Comparison of ENCODE assay signal across 8 cellular contexts in genomic region chr6:149863846-149864577, GRCh38. TPM values are rescaled to one million over a fixed set of nuclear protein-coding genes. Genes with fewer than 3 reads are reported as not detected.
DNase-seq lines count a peak whose midpoint lies in the region; ATAC-seq and TF ChIP-seq lines count a peak whose summit lies in the region.

A gene with protein sequence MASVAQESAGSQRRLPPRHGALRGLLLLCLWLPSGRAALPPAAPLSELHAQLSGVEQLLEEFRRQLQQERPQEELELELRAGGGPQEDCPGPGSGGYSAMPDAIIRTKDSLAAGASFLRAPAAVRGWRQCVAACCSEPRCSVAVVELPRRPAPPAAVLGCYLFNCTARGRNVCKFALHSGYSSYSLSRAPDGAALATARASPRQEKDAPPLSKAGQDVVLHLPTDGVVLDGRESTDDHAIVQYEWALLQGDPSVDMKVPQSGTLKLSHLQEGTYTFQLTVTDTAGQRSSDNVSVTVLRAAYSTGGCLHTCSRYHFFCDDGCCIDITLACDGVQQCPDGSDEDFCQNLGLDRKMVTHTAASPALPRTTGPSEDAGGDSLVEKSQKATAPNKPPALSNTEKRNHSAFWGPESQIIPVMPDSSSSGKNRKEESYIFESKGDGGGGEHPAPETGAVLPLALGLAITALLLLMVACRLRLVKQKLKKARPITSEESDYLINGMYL (minus strand): TSS chr6:149864359. CDS start chr6:149864020, 339 bp downstream.

- intact Hi-C loops in spleen (cut with DNase I; ENCODE audit: low total_unique reads): no loop called here

- peak within 1 kb of the TSS; percentile 31 to 88 (median 86) for H3K27ac ChIP-seq in spleen

- WGBS in spleen, 5 donors: 0 to 1% (median 0%) methylated on average over 24 to 95 of the region's 95 CpGs

- peaks cover 0 to 36% (median 0%) of the 10 kb centered on the region in 7 donors for H3K27me3 ChIP-seq in spleen (replicated peaks in 1 of 7)

- H3K4me1 ChIP-seq in spleen: peaks cover 8 to 35% (median 22%) of the 10 kb centered on the region in 6 donors

- DNase-seq in A172 (ENCODE audit: low spot score) (peak; percentile 61), NCI-H2196 (lab: John Stamatoyannopoulos, UW; ENCODE audit: unreplicated experiment) (peak; percentile 88), inferior parietal cortex (ENCODE audit: extremely low spot score) (peak; percentile 72), spleen (peak; percentile 95)
- DNase-seq in activated CD4-positive, CD25-positive, alpha-beta regulatory T cell treated with anti-CD3 and anti-CD28 coated beads, Interleukin-2, amount 50 U/mL, for 16 hours (ENCODE audit: low read depth, low spot score): peak; percentile 50
- peak; percentile 83 for DNase-seq in central memory CD4-positive, alpha-beta T cell

- H3K4me3 ChIP-seq in spleen: peak within 1 kb of the TSS; percentile 44 to 94 (median 76)

- ATAC-seq in GM18861 (IDR thresholded peaks at IDR 0.05; ENCODE audit: unreplicated experiment) (peak; percentile 79), HG03108 (IDR thresholded peaks at IDR 0.05; ENCODE audit: unreplicated experiment) (peak; percentile 77)

- TF ChIP-seq CTCF in spleen (IDR thresholded peaks at IDR 0.05 in 8 of 11, conservative IDR thresholded peaks at IDR 0.05 in 3 of 11): no peak

- H3K9me3 ChIP-seq in spleen: no peaks in the 10 kb centered on the region

- no peak for TF ChIP-seq POLR2A in spleen (IDR thresholded peaks at IDR 0.05)

- H3K36me3 ChIP-seq in spleen: no peaks in the 10 kb centered on the region

RNA-seq across cellular contexts. Expression of the gene that starts here (rescaled TPM):
- 43.4 and 43.9 TPM in 2 replicates for total RNA-seq in A172 (2014; rRNA removed; shearing (Covaris generic))
- 10 to 100 TPM in 3 of 7 donors, 1 to 10 TPM in 4; 5.3 to 15.0 (median 9.9) TPM for total RNA-seq in spleen
- polyA plus RNA-seq in spleen: 1 to 10 TPM in 2 of 3 donors, under 1 TPM in 1; 0.65 to 2.6 (median 2.0) TPM

Comparison
In these comparisons a context has a peak if more than half of its experiments do, and no peak if none do; other contexts are left out.
1. Peak in every context shown above with its lines: DNase-seq, ATAC-seq, H3K4me3 ChIP-seq and H3K27ac ChIP-seq.